In the genomic region with DNA sequence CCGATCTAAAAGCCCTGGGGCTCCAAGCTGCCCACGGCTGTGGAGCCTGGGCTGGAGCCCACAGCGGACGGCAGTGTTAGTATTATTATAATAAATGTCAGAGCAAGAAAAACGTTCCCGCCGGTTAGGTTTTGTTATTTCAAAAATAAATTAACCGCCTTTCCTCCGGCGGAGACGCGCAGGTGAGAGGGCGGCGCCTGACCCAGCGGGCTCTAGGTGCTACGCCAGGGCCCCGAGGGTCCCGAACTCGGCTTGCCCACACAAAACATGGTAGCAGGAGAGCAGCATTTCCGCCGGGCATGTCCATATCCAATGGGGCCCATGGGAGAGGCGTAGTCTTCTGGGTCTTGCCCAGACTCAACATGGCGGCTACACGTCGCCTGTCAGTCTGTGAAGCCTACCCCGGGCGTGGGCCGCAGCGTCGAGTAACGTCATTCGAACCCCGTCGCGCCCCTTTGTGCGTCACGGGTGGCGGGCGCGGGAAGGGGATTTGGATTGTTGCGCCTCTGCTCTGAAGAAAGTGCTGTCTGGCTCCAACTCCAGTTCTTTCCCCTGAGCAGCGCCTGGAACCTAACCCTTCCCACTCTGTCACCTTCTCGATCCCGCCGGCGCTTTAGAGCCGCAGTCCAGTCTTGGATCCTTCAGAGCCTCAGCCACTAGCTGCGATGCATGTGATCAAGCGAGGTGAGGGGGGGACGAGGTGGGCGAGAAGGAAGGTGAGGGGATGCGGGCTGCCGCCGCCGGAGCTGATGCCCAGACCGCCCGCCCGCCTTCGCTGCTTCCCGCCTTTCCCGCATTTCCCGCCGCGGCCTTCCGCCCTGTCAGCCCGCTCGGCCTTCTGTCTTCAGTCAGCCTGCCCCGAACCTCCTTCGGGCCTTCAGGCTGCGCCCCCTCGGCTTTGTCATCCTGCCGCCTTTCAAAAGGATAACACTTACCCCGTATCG, we compare ENCODE assay signal across 1 cellular context.
TF ChIP-seq lines count a peak whose summit lies in the region.

Gene RRM1, plus strand, starts transcription at position 452 of the 944 bp plus-strand sequence. Its CDS starts 214 bp downstream, at position 666.

TF ChIP-seq in HepG2, 621 proteins besides CTCF, POLR2A, EP300 and RAD21 (continued from another document and continues in another):
- TF ChIP-seq, protein P1, sequence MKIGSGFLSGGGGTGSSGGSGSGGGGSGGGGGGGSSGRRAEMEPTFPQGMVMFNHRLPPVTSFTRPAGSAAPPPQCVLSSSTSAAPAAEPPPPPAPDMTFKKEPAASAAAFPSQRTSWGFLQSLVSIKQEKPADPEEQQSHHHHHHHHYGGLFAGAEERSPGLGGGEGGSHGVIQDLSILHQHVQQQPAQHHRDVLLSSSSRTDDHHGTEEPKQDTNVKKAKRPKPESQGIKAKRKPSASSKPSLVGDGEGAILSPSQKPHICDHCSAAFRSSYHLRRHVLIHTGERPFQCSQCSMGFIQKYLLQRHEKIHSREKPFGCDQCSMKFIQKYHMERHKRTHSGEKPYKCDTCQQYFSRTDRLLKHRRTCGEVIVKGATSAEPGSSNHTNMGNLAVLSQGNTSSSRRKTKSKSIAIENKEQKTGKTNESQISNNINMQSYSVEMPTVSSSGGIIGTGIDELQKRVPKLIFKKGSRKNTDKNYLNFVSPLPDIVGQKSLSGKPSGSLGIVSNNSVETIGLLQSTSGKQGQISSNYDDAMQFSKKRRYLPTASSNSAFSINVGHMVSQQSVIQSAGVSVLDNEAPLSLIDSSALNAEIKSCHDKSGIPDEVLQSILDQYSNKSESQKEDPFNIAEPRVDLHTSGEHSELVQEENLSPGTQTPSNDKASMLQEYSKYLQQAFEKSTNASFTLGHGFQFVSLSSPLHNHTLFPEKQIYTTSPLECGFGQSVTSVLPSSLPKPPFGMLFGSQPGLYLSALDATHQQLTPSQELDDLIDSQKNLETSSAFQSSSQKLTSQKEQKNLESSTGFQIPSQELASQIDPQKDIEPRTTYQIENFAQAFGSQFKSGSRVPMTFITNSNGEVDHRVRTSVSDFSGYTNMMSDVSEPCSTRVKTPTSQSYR (CRISPR knock-in tag; IDR thresholded peaks at IDR 0.05; ENCODE audit: borderline replicate concordance) = 0 out of 2 replicates have a peak, but pooled peaks have one; percentile 17
- TF ChIP-seq ZNF709 (CRISPR knock-in tag; IDR thresholded peaks at IDR 0.05) (peak; percentile 78), ZNF331 (CRISPR knock-in tag; IDR thresholded peaks at IDR 0.05) (peak; percentile 67; the same call in 1 of the 2 replicates), PHF20 (CRISPR knock-in tag; IDR thresholded peaks at IDR 0.05) (peak; percentile 95), RXRA (CRISPR knock-in tag; IDR thresholded peaks at IDR 0.05) (peak; percentile 82), ZNF44 (CRISPR knock-in tag; IDR thresholded peaks at IDR 0.05) (0 out of 2 replicates have a peak, but pooled peaks have one; percentile 38), ZNF296 (CRISPR knock-in tag; conservative IDR thresholded peaks at IDR 0.05) (no peak; the same call in 1 of the 2 replicates), KMT2B (CRISPR knock-in tag; IDR thresholded peaks at IDR 0.05) (peak; percentile 98), ZNF598 (CRISPR knock-in tag; IDR thresholded peaks at IDR 0.05; ENCODE audit: borderline replicate concordance) (peak; percentile 54; the same call in 1 of the 2 replicates), ZNF264 (CRISPR knock-in tag; IDR thresholded peaks at IDR 0.05) (0 out of 2 replicates have a peak, but pooled peaks have one; percentile 16), FOXC1 (CRISPR knock-in tag; IDR thresholded peaks at IDR 0.05; ENCODE audit: borderline replicate concordance) (peak; percentile 86; the same call in 1 of the 2 replicates), SUZ12 (IDR thresholded peaks at IDR 0.05; ENCODE audit: low read depth, low read length) (no peak), SCMH1 (CRISPR knock-in tag; IDR thresholded peaks at IDR 0.05; ENCODE audit: borderline replicate concordance) (no peak), ZNF256 (CRISPR knock-in tag; conservative IDR thresholded peaks at IDR 0.05) (no peak), MIXL1 (CRISPR knock-in tag; IDR thresholded peaks at IDR 0.05) (0 out of 2 replicates have a peak, but pooled peaks have one; percentile 58), GATA4 (IDR thresholded peaks at IDR 0.05; ENCODE audit: borderline replicate concordance, low read depth) (no peak), ZNF501 (CRISPR knock-in tag; IDR thresholded peaks at IDR 0.05) (peak; percentile 83), ZNF792 (CRISPR knock-in tag; IDR thresholded peaks at IDR 0.05) (peak; percentile 88), ZFP90 (CRISPR knock-in tag; IDR thresholded peaks at IDR 0.05; ENCODE audit: borderline replicate concordance) (peak; percentile 77), HBP1 (CRISPR knock-in tag; IDR thresholded peaks at IDR 0.05; ENCODE audit: low read depth) (peak; percentile 92; the same call in 1 of the 2 replicates), BHLHE40 (IDR thresholded peaks at IDR 0.05; ENCODE audit: low read length) (no peak), SP2 (CRISPR knock-in tag; IDR thresholded peaks at IDR 0.05) (peak; percentile 69), RFXAP (CRISPR knock-in tag; IDR thresholded peaks at IDR 0.05; ENCODE audit: borderline replicate concordance) (peak; percentile 56; the same call in 1 of the 2 replicates), ZNF160 (CRISPR knock-in tag; IDR thresholded peaks at IDR 0.05) (peak; percentile 72; the same call in 1 of the 2 replicates), RBM22 (optimal IDR thresholded peaks at IDR 0.05; ENCODE audit: low read length) (peak; percentile 91), TCF7 (IDR thresholded peaks at IDR 0.05; ENCODE audit: low read depth) (no peak), ZKSCAN1 (IDR thresholded peaks at IDR 0.05; ENCODE audit: low read length) (0 out of 2 replicates have a peak, but pooled peaks have one; percentile 47), ZEB1 (IDR thresholded peaks at IDR 0.05; ENCODE audit: insufficient replicate concordance, low read depth) (no peak), ZBTB21 (CRISPR knock-in tag; IDR thresholded peaks at IDR 0.05) (peak; percentile 98), MAZ (IDR thresholded peaks at IDR 0.05; ENCODE audit: borderline replicate concordance, low read depth, low read length) (no peak), MAZ (CRISPR knock-in tag; IDR thresholded peaks at IDR 0.05; ENCODE audit: low read depth) (peak; percentile 58; the same call in 1 of the 2 replicates), ZNF335 (CRISPR knock-in tag; IDR thresholded peaks at IDR 0.05) (peak; percentile 86), RBM39 (IDR thresholded peaks at IDR 0.05; ENCODE audit: low read depth, low read length, poor library complexity, severe bottlenecking) (peak; percentile 34), KDM5A (IDR thresholded peaks at IDR 0.05; ENCODE audit: borderline replicate concordance, low read length) (peak; percentile 91; the same call in 1 of the 2 replicates), GATAD1 (CRISPR knock-in tag; IDR thresholded peaks at IDR 0.05) (peak; percentile 98), HNRNPL (IDR thresholded peaks at IDR 0.05; ENCODE audit: low read depth, low read length) (peak; percentile 78; the same call in 1 of the 2 replicates), HCFC1 (IDR thresholded peaks at IDR 0.05; ENCODE audit: low read depth, low read length) (peak; percentile 89), GMEB1 (CRISPR knock-in tag; IDR thresholded peaks at IDR 0.05; ENCODE audit: borderline replicate concordance) (peak; percentile 97), ELF3 (CRISPR knock-in tag; IDR thresholded peaks at IDR 0.05) (peak; percentile 87; the same call in 1 of the 2 replicates), HIVEP1 (CRISPR knock-in tag; IDR thresholded peaks at IDR 0.05) (peak; percentile 45; the same call in 1 of the 2 replicates), ZNF101 (CRISPR knock-in tag; IDR thresholded peaks at IDR 0.05; ENCODE audit: borderline replicate concordance, low read depth) (no peak), NCOA5 (CRISPR knock-in tag; IDR thresholded peaks at IDR 0.05) (no peak), ZC3H4 (CRISPR knock-in tag; IDR thresholded peaks at IDR 0.05; ENCODE audit: borderline replicate concordance) (no peak)
- TF ChIP-seq, protein P2, sequence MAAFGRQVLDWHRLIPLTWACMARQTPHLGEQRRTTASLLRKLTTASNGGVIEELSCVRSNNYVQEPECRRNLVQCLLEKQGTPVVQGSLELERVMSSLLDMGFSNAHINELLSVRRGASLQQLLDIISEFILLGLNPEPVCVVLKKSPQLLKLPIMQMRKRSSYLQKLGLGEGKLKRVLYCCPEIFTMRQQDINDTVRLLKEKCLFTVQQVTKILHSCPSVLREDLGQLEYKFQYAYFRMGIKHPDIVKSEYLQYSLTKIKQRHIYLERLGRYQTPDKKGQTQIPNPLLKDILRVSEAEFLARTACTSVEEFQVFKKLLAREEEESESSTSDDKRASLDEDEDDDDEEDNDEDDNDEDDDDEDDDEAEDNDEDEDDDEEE (CRISPR knock-in tag; IDR thresholded peaks at IDR 0.05) = 0 out of 2 replicates have a peak, but pooled peaks have one; percentile 53
- TF ChIP-seq, protein P3, sequence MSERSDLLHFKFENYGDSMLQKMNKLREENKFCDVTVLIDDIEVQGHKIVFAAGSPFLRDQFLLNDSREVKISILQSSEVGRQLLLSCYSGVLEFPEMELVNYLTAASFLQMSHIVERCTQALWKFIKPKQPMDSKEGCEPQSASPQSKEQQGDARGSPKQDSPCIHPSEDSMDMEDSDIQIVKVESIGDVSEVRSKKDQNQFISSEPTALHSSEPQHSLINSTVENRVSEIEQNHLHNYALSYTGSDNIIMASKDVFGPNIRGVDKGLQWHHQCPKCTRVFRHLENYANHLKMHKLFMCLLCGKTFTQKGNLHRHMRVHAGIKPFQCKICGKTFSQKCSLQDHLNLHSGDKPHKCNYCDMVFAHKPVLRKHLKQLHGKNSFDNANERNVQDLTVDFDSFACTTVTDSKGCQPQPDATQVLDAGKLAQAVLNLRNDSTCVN (CRISPR knock-in tag; IDR thresholded peaks at IDR 0.05; ENCODE audit: borderline replicate concordance) = no peak
- TF ChIP-seq, protein P4, sequence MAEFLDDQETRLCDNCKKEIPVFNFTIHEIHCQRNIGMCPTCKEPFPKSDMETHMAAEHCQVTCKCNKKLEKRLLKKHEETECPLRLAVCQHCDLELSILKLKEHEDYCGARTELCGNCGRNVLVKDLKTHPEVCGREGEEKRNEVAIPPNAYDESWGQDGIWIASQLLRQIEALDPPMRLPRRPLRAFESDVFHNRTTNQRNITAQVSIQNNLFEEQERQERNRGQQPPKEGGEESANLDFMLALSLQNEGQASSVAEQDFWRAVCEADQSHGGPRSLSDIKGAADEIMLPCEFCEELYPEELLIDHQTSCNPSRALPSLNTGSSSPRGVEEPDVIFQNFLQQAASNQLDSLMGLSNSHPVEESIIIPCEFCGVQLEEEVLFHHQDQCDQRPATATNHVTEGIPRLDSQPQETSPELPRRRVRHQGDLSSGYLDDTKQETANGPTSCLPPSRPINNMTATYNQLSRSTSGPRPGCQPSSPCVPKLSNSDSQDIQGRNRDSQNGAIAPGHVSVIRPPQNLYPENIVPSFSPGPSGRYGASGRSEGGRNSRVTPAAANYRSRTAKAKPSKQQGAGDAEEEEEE (CRISPR knock-in tag; IDR thresholded peaks at IDR 0.05; ENCODE audit: borderline replicate concordance) = peak; percentile 49; the same call in 1 of the 2 replicates
- TF ChIP-seq, protein P5, sequence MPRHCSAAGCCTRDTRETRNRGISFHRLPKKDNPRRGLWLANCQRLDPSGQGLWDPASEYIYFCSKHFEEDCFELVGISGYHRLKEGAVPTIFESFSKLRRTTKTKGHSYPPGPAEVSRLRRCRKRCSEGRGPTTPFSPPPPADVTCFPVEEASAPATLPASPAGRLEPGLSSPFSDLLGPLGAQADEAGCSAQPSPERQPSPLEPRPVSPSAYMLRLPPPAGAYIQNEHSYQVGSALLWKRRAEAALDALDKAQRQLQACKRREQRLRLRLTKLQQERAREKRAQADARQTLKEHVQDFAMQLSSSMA (CRISPR knock-in tag; IDR thresholded peaks at IDR 0.05) = peak; percentile 92
